8 cellular contexts compared by ENCODE assay signal in genomic region chr7:27739914-27740448, GRCh38. TPM values are rescaled to one million over a fixed set of nuclear protein-coding genes. Genes with fewer than 3 reads are reported as not detected.
DNase-seq lines count a peak whose midpoint lies in the region; TF ChIP-seq lines count a peak whose summit lies in the region.

Gene TAX1BP1, plus strand, starts transcription at chr7:27740162. Its CDS starts 8,363 bp downstream, at chr7:27748525.

- H3K4me3 ChIP-seq in NB4 (ENCODE audit: low read depth, low read length) (peak within 1 kb of the TSS; percentile 83), SK-N-MC (peak within 1 kb of the TSS; percentile 100), suprapubic skin (peak within 1 kb of the TSS; percentile 98)

- TF ChIP-seq POLR2A in NB4 (IDR thresholded peaks at IDR 0.05; ENCODE audit: extremely low read depth, insufficient read length) (peak; percentile 98), suprapubic skin (IDR thresholded peaks at IDR 0.05) (peak; percentile 84 to 96)

- peaks cover 17% of the 10 kb centered on the region for H3K36me3 Mint-ChIP-seq in HFFc6 (ENCODE audit: low read depth)
- no peaks in the 10 kb centered on the region for H3K36me3 Mint-ChIP-seq in activated naive CD4-positive, alpha-beta T cell treated with anti-CD3 and anti-CD28 coated beads, Interleukin-2, amount 10 ng/mL, durations not matched to agents 7 days and 5 days

- H3K36me3 ChIP-seq in SK-N-MC (ENCODE audit: insufficient read depth, low read length) (no peaks in the 10 kb centered on the region), suprapubic skin (no peaks in the 10 kb centered on the region)

- no peak for TF ChIP-seq CTCF in HFFc6 (IDR thresholded peaks at IDR 0.05)
- no peak for TF ChIP-seq CTCF in NB4 (IDR thresholded peaks at IDR 0.05; ENCODE audit: low read depth, low read length)
- TF ChIP-seq CTCF in suprapubic skin (IDR thresholded peaks at IDR 0.05), result no peak

- under 1% methylated on average over 40 of the region's 41 CpGs for WGBS in suprapubic skin

- TF ChIP-seq EP300 in suprapubic skin (IDR thresholded peaks at IDR 0.05), result no peak

- peaks cover 36% of the 10 kb centered on the region for H3K4me1 ChIP-seq in suprapubic skin

- H3K9me3 Mint-ChIP-seq in HFFc6, result no peaks in the 10 kb centered on the region
- no peaks in the 10 kb centered on the region for H3K9me3 Mint-ChIP-seq in activated naive CD4-positive, alpha-beta T cell treated with anti-CD3 and anti-CD28 coated beads, Interleukin-2, amount 10 ng/mL, durations not matched to agents 7 days and 5 days

- peak within 1 kb of the TSS; percentile 91 for H3K27ac Mint-ChIP-seq in HFFc6
- H3K27ac Mint-ChIP-seq in activated naive CD4-positive, alpha-beta T cell treated with anti-CD3 and anti-CD28 coated beads, Interleukin-2, amount 10 ng/mL, durations not matched to agents 7 days and 5 days, result peak within 1 kb of the TSS; percentile 98

- DNase-seq in GM04503 (ENCODE audit: low read depth) (peak; percentile 70), HFFc6 (peak; percentile 91), NB4 (ENCODE audit: low read depth) (peak; percentile 99), SK-N-MC (ENCODE audit: low read depth, low spot score) (peak; percentile 50), germinal center (ENCODE audit: low spot score) (peak; percentile 96), nucleus accumbens (lab: John Stamatoyannopoulos, UW) (peak; percentile 53 to 97 (median 94)), suprapubic skin (ENCODE audit: low spot score in 2 of 2) (peak; percentile 97)
- peak; percentile 96 for DNase-seq in activated naive CD4-positive, alpha-beta T cell treated with anti-CD3 and anti-CD28 coated beads, Interleukin-2, amount 10 ng/mL, durations not matched to agents 7 days and 5 days

- H3K27me3 ChIP-seq in suprapubic skin, result no peaks in the 10 kb centered on the region

- H3K27ac ChIP-seq in SK-N-MC, result peak within 1 kb of the TSS; percentile 69
- peak within 1 kb of the TSS; percentile 100 for H3K27ac ChIP-seq in suprapubic skin

- peak within 1 kb of the TSS; percentile 91 for H3K9ac ChIP-seq in SK-N-MC (ENCODE audit: insufficient read length)

- peaks cover 2% of the 10 kb centered on the region; the same call in 1 of the 2 replicates for H3K27me3 Mint-ChIP-seq in HFFc6 (ENCODE audit: insufficient read depth)
- peaks cover 6% of the 10 kb centered on the region for H3K27me3 Mint-ChIP-seq in activated naive CD4-positive, alpha-beta T cell treated with anti-CD3 and anti-CD28 coated beads, Interleukin-2, amount 10 ng/mL, durations not matched to agents 7 days and 5 days

- peaks cover 55% of the 10 kb centered on the region for H3K4me1 Mint-ChIP-seq in HFFc6 (ENCODE audit: low read depth)
- H3K4me1 Mint-ChIP-seq in activated naive CD4-positive, alpha-beta T cell treated with anti-CD3 and anti-CD28 coated beads, Interleukin-2, amount 10 ng/mL, durations not matched to agents 7 days and 5 days, result peaks cover 35% of the 10 kb centered on the region

- no peaks in the 10 kb centered on the region for H3K9me3 ChIP-seq in SK-N-MC (ENCODE audit: low read depth, low read length)
- no peaks in the 10 kb centered on the region for H3K9me3 ChIP-seq in suprapubic skin

- peak within 1 kb of the TSS; percentile 90 for H3K4me3 Mint-ChIP-seq in HFFc6
- peak within 1 kb of the TSS; percentile 92 for H3K4me3 Mint-ChIP-seq in activated naive CD4-positive, alpha-beta T cell treated with anti-CD3 and anti-CD28 coated beads, Interleukin-2, amount 10 ng/mL, durations not matched to agents 7 days and 5 days

- CTCF ChIA-PET in activated naive CD4-positive, alpha-beta T cell treated with anti-CD3 and anti-CD28 coated beads, Interleukin-2, amount 10 ng/mL, durations not matched to agents 7 days and 5 days (lab: Charles Lee), result interaction anchor here (1.2 to 1.6 kb wide), 2 partner anchors 34 to 544 kb away, joined by 3 to 6 read pairs; no protein-coding TSS in a partner anchor

RNA-seq across cellular contexts. Expression of gene TAX1BP1, which starts in this region (rescaled TPM):
- total RNA-seq in HFFc6 (2021; fragmentation: NEBNext Ultra II Directional; extraction: Animal tissue kit (Norgen Biotek cat#: 25700)), result 100 to 1,000 TPM; 106 to 138 (median 120) TPM
- 10 to 100 TPM; 67.5 to 98.3 (median 84.5) TPM for total RNA-seq in suprapubic skin

Comparison
In these comparisons a context has a peak if more than half of its experiments do, and no peak if none do; other contexts are left out.
1. Peak in every context shown above with its lines: DNase-seq, H3K4me3 ChIP-seq and H3K27ac ChIP-seq.